ENCODE assay signal across 1 cellular context in genomic region chr2:17901246-17901645, GRCh38.
TF ChIP-seq lines count a peak whose summit lies in the region.

No MANE protein-coding gene starts in this region.

TF ChIP-seq in IMR-90, 13 proteins besides CTCF, POLR2A, EP300 and RAD21 (continued from another document):
- TF ChIP-seq MAZ (IDR thresholded peaks at IDR 0.05; ENCODE audit: borderline replicate concordance, low read depth, low read length) (no peak), RFX5 (IDR thresholded peaks at IDR 0.05; ENCODE audit: low read depth, low read length) (no peak)
TF ChIP-seq in IMR-90: peak in this region for 0.
